20 cellular contexts compared by ENCODE assay signal in the genomic region with DNA sequence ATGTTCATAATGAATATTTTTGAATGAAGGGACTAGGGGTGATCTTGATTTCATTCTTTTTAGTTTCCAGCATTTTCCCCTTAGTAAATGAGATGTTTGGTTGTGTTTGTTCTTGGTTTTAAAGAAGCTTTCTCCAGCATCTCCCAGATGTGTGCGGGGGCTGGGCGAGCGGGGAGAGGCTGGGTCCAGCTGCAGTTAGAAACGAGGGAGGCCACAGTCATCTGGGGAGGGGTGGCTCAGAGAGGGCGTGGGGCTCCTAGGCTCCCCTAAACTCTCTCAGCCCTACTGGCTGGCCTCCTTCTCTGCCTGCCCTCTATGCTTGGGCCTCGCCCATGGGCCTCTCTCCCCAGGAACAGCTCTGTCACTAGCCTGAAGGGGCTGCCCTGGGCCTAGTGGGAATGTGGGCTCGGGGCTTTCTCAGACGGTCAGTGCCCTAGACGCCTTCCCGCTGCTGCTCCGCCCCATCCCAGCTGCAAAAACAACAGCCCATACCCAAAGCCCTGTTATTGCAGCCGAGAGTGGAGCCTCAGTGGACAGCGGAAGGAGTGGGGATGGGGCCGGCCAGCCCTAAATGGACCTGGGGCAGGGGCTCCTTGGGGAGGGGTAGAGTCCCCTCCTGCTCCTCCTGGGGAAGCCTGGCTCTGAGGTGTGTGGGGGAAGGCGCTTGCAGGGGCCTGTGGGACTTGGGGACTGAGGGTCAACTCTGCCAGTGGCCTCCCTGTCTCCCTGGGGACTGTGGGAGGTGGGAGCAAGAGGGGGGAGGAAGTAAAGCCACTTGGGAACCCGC. TPM values are rescaled to one million over a fixed set of nuclear protein-coding genes. Genes with fewer than 3 reads are reported as not detected.
DNase-seq lines count a peak whose midpoint lies in the region; ATAC-seq and TF ChIP-seq lines count a peak whose summit lies in the region.
"Had no signal": no experiment of that assay in that cellular context is flagged by ENCODE, and none has a peak within 500 bp of the region (broad histone marks: within the 10 kb centered on the region; RNA-seq: fewer than 3 reads in every experiment).

No MANE protein-coding gene starts in this region.

- no peak for ATAC-seq in stimulated activated naive CD8-positive, alpha-beta T cell treated with anti-CD3 and anti-CD28 coated beads, Interleukin-15, amount 100 ng/mL, for 72 hours
- no peak for ATAC-seq in stimulated activated naive CD8-positive, alpha-beta T cell treated with anti-CD3 and anti-CD28 coated beads, Interleukin-15, Interleukin-2, amounts not matched to agents 100 U/mL and 50 U/mL, for 24 hours
- no peak for ATAC-seq in GM21825 (IDR thresholded peaks at IDR 0.05; ENCODE audit: unreplicated experiment)

- DNase-seq in stimulated activated naive CD8-positive, alpha-beta T cell treated with anti-CD3 and anti-CD28 coated beads, Interleukin-15, amount 100 ng/mL, for 72 hours = no peak
- DNase-seq in stimulated activated naive CD8-positive, alpha-beta T cell treated with anti-CD3 and anti-CD28 coated beads, Interleukin-15, Interleukin-2, amounts not matched to agents 100 U/mL and 50 U/mL, for 24 hours = no peak
- no peak for DNase-seq in left ventricle myocardium inferior
- no peak for DNase-seq in osteocyte (ENCODE audit: extremely low spot score, unreplicated experiment)
- no peak for DNase-seq in GDM1 (lab: John Stamatoyannopoulos, UW)
- DNase-seq in central memory CD4-positive, alpha-beta T cell = no peak
- DNase-seq in activated CD4-positive, alpha-beta T cell treated with anti-CD3 and anti-CD28 coated beads, Interleukin-2, amount 50 U/mL, for 48 hours = no peak
- DNase-seq: activated CD4-positive, alpha-beta T cell treated with anti-CD3 and anti-CD28 coated beads, Interleukin-2, amount 50 U/mL, for 1 hour; caudate nucleus; dermis blood vessel endothelial cell; glutamatergic neuron; left cardiac atrium; NCI-H1048; NCI-H1694 treated with DMSO at 0.1 percent for 48 hours; sigmoid colon; stimulated activated CD4-positive, alpha-beta T cell treated with anti-CD3 and anti-CD28 coated beads, Interleukin-15, amount 100 ng/mL, for 24 hours; WERI-Rb-1 had no signal

- intact Hi-C loops in left ventricle myocardium inferior (cut with micrococcal nuclease) = no loop called here

- H3K4me3 Mint-ChIP-seq in stimulated activated naive CD8-positive, alpha-beta T cell treated with anti-CD3 and anti-CD28 coated beads, Interleukin-15, amount 100 ng/mL, for 72 hours = no peak overlapping the region
- H3K4me3 Mint-ChIP-seq in osteocyte (ENCODE audit: unreplicated experiment) = peak overlapping the region; percentile 2
- H3K4me3 Mint-ChIP-seq: activated naive CD8-positive, alpha-beta T cell had no signal

- no peak overlapping the region for H3K4me3 ChIP-seq in left ventricle myocardium inferior
- H3K4me3 ChIP-seq: sigmoid colon had no signal

- H3K27me3 Mint-ChIP-seq in stimulated activated naive CD8-positive, alpha-beta T cell treated with anti-CD3 and anti-CD28 coated beads, Interleukin-15, amount 100 ng/mL, for 72 hours = no peaks in the 10 kb centered on the region
- H3K27me3 Mint-ChIP-seq in osteocyte (ENCODE audit: unreplicated experiment) = no peaks in the 10 kb centered on the region
- H3K27me3 Mint-ChIP-seq: activated naive CD8-positive, alpha-beta T cell had no signal

- peak overlapping the region; percentile 65 for H3K27ac ChIP-seq in left ventricle myocardium inferior (replicated peaks)
- H3K27ac ChIP-seq: HL-60, sigmoid colon, WERI-Rb-1 had no signal

- peak overlapping the region; percentile 66 to 72 for H3K27ac Mint-ChIP-seq in stimulated activated naive CD8-positive, alpha-beta T cell treated with anti-CD3 and anti-CD28 coated beads, Interleukin-15, amount 100 ng/mL, for 72 hours
- H3K27ac Mint-ChIP-seq in osteocyte (ENCODE audit: unreplicated experiment) = peak overlapping the region; percentile 65
- H3K27ac Mint-ChIP-seq: activated naive CD8-positive, alpha-beta T cell had no signal

- TF ChIP-seq CTCF in left ventricle myocardium inferior (IDR thresholded peaks at IDR 0.05; ENCODE audit: borderline replicate concordance) (no peak), osteocyte (IDR thresholded peaks at IDR 0.05) (no peak)

- no peaks in the 10 kb centered on the region for H3K9me3 Mint-ChIP-seq in stimulated activated naive CD8-positive, alpha-beta T cell treated with anti-CD3 and anti-CD28 coated beads, Interleukin-15, amount 100 ng/mL, for 72 hours
- H3K9me3 Mint-ChIP-seq in osteocyte (ENCODE audit: unreplicated experiment) = no peaks in the 10 kb centered on the region

- no peaks in the 10 kb centered on the region for H3K36me3 ChIP-seq in left ventricle myocardium inferior
- H3K36me3 ChIP-seq: sigmoid colon, WERI-Rb-1 had no signal

- no peaks in the 10 kb centered on the region for H3K27me3 ChIP-seq in left ventricle myocardium inferior (ENCODE audit: low read depth)
- H3K27me3 ChIP-seq: sigmoid colon had no signal

- H3K9me3 ChIP-seq in left ventricle myocardium inferior (replicated peaks) = no peaks in the 10 kb centered on the region
- H3K9me3 ChIP-seq: sigmoid colon had no signal

- peaks cover 33% of the 10 kb centered on the region for H3K4me1 ChIP-seq in left ventricle myocardium inferior
- H3K4me1 ChIP-seq: sigmoid colon had no signal

- no peaks in the 10 kb centered on the region for H3K4me1 Mint-ChIP-seq in stimulated activated naive CD8-positive, alpha-beta T cell treated with anti-CD3 and anti-CD28 coated beads, Interleukin-15, amount 100 ng/mL, for 72 hours
- H3K4me1 Mint-ChIP-seq in osteocyte (ENCODE audit: unreplicated experiment) = peaks cover 75% of the 10 kb centered on the region

- H3K36me3 Mint-ChIP-seq in osteocyte (ENCODE audit: unreplicated experiment) = no peaks in the 10 kb centered on the region
- H3K36me3 Mint-ChIP-seq: activated naive CD8-positive, alpha-beta T cell had no signal

RNA-seq across cellular contexts. Expression of a gene that starts 18.3 kb away (rescaled TPM):
- total RNA-seq in left ventricle myocardium inferior (31.5 TPM), osteocyte (44.4 and 46.7 TPM in 2 replicates)

RNA-seq across cellular contexts. Expression of a gene that starts 29.0 kb away (rescaled TPM):
- total RNA-seq in left ventricle myocardium inferior (4.2 TPM), osteocyte (3.5 and 3.9 TPM in 2 replicates)
